Comparison of ENCODE assay signal across 14 cellular contexts in the genomic region with DNA sequence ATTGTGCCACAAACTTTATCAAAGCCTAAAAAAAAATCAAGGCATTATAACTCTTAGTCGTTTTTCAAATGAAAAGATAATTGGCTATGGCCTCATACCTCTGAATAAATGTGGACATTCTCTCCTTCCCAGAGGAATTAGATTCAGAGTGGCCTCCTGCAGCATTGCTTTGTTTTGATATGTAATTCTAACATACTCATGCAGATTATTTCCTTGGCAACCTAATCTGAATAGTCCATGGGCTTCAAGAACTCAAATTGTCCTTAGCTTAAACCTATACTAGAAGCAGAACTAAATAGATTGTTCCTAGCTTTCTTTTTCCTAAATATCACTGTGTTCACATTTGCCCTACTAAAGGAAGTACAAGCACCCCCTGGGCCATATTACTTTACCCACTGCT.
DNase-seq lines count a peak whose midpoint lies in the region; ATAC-seq and TF ChIP-seq lines count a peak whose summit lies in the region.
"Had no signal": no experiment of that assay in that cellular context is flagged by ENCODE, and none has a peak within 500 bp of the region (broad histone marks: within the 10 kb centered on the region; RNA-seq: fewer than 3 reads in every experiment).

No MANE protein-coding gene starts in this region.

- H3K4me1 ChIP-seq in HUES48 (ENCODE audit: control insufficient read depth, insufficient read depth, low read length) (peaks cover 13% of the 10 kb centered on the region), iPS-20b (ENCODE audit: insufficient read depth, low read length) (peaks cover 7% of the 10 kb centered on the region; the same call in 1 of the 2 replicates)
- H3K4me1 ChIP-seq: BLaER1 had no signal

- H3K27ac Mint-ChIP-seq in WTC11, result peak overlapping the region; percentile 7
- H3K27ac Mint-ChIP-seq: CD14-positive monocyte had no signal

- ATAC-seq in WTC11, result peak; percentile 89
- ATAC-seq in GM19324 (IDR thresholded peaks at IDR 0.05; ENCODE audit: low FRiP score, unreplicated experiment), result no peak

- no peak for DNase-seq in WTC11 (ENCODE audit: low spot score)
- no peak for DNase-seq in NCI-H1694 treated with DMSO at 0.1 percent for 48 hours (lab: John Stamatoyannopoulos, UW)
- DNase-seq in stimulated activated CD4-positive, alpha-beta T cell treated with anti-CD3 and anti-CD28 coated beads, Interleukin-4, amount 100 ng/mL, for 24 hours, result no peak
- DNase-seq in ACHN, result no peak
- DNase-seq: CD4-positive, alpha-beta memory T cell; DMS153; DMS79; GDM1 had no signal

- no peak overlapping the region for H3K9ac ChIP-seq in HUES48 (ENCODE audit: low read depth, low read length)
- H3K9ac ChIP-seq in iPS-20b (ENCODE audit: low read depth, low read length), result no peak overlapping the region
- H3K9ac ChIP-seq: BLaER1, KMS-11 had no signal

- POLR2A ChIA-PET in WTC11 (lab: Charles Lee), result no interaction called here

- no peak overlapping the region; the same call in 1 of the 2 replicates for H3K4me3 Mint-ChIP-seq in WTC11
- H3K4me3 Mint-ChIP-seq: CD14-positive monocyte; CD4-positive, alpha-beta memory T cell had no signal

- in situ Hi-C loops in ACHN (cut with HindIII; ENCODE audit: low pct_ligation_motif_present, low pct_unique_long_range_greater_than_20kb, low sequenced_read_pairs), result no loop called here

- H3K9me3 Mint-ChIP-seq in WTC11, result peaks cover 17% of the 10 kb centered on the region

- H3K27ac ChIP-seq in HUES48 (ENCODE audit: low read depth, low read length) (peak overlapping the region; percentile 14), iPS-20b (ENCODE audit: low read length) (no peak overlapping the region)
- H3K27ac ChIP-seq: BLaER1, KMS-11 had no signal

- peaks cover 10% of the 10 kb centered on the region for H3K36me3 Mint-ChIP-seq in WTC11
- H3K36me3 Mint-ChIP-seq: CD14-positive monocyte; CD4-positive, alpha-beta memory T cell had no signal

- H3K4me1 Mint-ChIP-seq in WTC11, result peaks cover 29% of the 10 kb centered on the region
- H3K4me1 Mint-ChIP-seq: CD14-positive monocyte; CD4-positive, alpha-beta memory T cell had no signal

- H3K36me3 ChIP-seq in HUES48 (ENCODE audit: control insufficient read depth, insufficient read depth, low read length) (no peaks in the 10 kb centered on the region), iPS-20b (ENCODE audit: insufficient read depth, low read depth, low read length) (no peaks in the 10 kb centered on the region)
- H3K36me3 ChIP-seq: BLaER1 had no signal

- CTCF ChIA-PET in WTC11 (lab: Charles Lee), result interaction anchor here (1.2 to 1.5 kb wide), 2 partner anchors 10 to 393 kb away, joined by 3 to 5 read pairs; no protein-coding TSS in a partner anchor

- no peaks in the 10 kb centered on the region for H3K27me3 Mint-ChIP-seq in WTC11 (ENCODE audit: low read depth)
- H3K27me3 Mint-ChIP-seq: CD4-positive, alpha-beta memory T cell had no signal

- H3K27me3 ChIP-seq in HUES48 (ENCODE audit: control insufficient read depth, insufficient read depth, low read length) (no peaks in the 10 kb centered on the region), iPS-20b (ENCODE audit: insufficient read depth, low read length) (no peaks in the 10 kb centered on the region)
- H3K27me3 ChIP-seq: BLaER1 had no signal

- no peak overlapping the region for H3K4me3 ChIP-seq in HUES48 (ENCODE audit: low read depth, low read length)
- peak overlapping the region; percentile 1; the same call in 1 of the 2 replicates for H3K4me3 ChIP-seq in iPS-20b (ENCODE audit: low read length)
- H3K4me3 ChIP-seq: BLaER1 had no signal

- TF ChIP-seq CTCF in WTC11 (IDR thresholded peaks at IDR 0.05), result no peak

- H3K9me3 ChIP-seq in HUES48 (ENCODE audit: control insufficient read depth, insufficient read depth, low read length) (peaks cover 4% of the 10 kb centered on the region; the same call in 1 of the 2 replicates), iPS-20b (ENCODE audit: insufficient read depth, low read depth, low read length) (peaks cover 6% of the 10 kb centered on the region; the same call in 1 of the 2 replicates)
- H3K9me3 ChIP-seq: BLaER1 had no signal

TF ChIP-seq in WTC11, 78 proteins besides CTCF, POLR2A, EP300 and RAD21:
- no peak for TF ChIP-seq PRRX2 (CRISPR knock-in tag; IDR thresholded peaks at IDR 0.05)
- TF ChIP-seq FOXP1 (CRISPR knock-in tag; IDR thresholded peaks at IDR 0.05; ENCODE audit: borderline replicate concordance), result no peak
- TF ChIP-seq NFATC4 (CRISPR knock-in tag; IDR thresholded peaks at IDR 0.05), result no peak
- TF ChIP-seq CBFB (CRISPR knock-in tag; IDR thresholded peaks at IDR 0.05; ENCODE audit: low read depth), result no peak
- TF ChIP-seq, protein P1, sequence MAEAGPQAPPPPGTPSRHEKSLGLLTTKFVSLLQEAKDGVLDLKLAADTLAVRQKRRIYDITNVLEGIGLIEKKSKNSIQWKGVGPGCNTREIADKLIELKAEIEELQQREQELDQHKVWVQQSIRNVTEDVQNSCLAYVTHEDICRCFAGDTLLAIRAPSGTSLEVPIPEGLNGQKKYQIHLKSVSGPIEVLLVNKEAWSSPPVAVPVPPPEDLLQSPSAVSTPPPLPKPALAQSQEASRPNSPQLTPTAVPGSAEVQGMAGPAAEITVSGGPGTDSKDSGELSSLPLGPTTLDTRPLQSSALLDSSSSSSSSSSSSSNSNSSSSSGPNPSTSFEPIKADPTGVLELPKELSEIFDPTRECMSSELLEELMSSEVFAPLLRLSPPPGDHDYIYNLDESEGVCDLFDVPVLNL (CRISPR knock-in tag; IDR thresholded peaks at IDR 0.05; ENCODE audit: borderline replicate concordance, low read depth), result no peak
- TF ChIP-seq SP1 (CRISPR knock-in tag; conservative IDR thresholded peaks at IDR 0.05), result no peak
- TF ChIP-seq SMAD3 (CRISPR knock-in tag; IDR thresholded peaks at IDR 0.05; ENCODE audit: borderline replicate concordance), result no peak
